In the genomic region with DNA sequence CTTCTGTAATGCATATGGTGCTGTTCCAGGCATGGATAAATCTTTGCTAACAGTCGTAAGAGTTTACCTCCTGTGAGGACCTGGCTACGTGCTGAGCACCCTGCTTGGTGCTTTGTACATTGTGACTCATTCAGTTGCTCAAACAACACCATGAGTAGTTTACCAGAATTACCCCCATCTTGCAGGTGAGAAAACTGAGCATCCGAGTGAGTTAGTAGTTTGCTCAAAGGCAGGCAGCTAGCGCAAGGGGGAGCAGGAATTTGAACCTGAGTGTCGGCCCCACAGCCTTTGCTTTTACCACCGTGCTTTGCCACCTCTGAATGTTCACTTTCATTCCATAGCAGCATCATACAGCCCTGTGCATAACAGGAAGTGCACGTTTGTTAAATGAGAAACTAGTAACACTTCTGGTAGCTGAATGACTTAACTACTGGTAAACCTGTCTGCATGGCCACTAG, we compare ENCODE assay signal across 11 cellular contexts.
DNase-seq lines count a peak whose midpoint lies in the region; ATAC-seq, FAIRE-seq and TF ChIP-seq lines count a peak whose summit lies in the region.
"Had no signal": no experiment of that assay in that cellular context is flagged by ENCODE, and none has a peak within 500 bp of the region (broad histone marks: within the 10 kb centered on the region; RNA-seq: fewer than 3 reads in every experiment).

No MANE protein-coding gene starts in this region.

- DNase-seq in ELR (ENCODE audit: low read depth): peak; percentile 37
- peak; percentile 27 for DNase-seq in GM20000 (ENCODE audit: low spot score)
- peak; percentile 60 for DNase-seq in bronchial epithelial cell (ENCODE audit: low read depth)
- no peak for DNase-seq in Kasumi-1 (lab: John Stamatoyannopoulos, UW)
- DNase-seq in NCI-H1436 (lab: John Stamatoyannopoulos, UW): no peak
- no peak for DNase-seq in D721Med (ENCODE audit: insufficient read length, low spot score)
- DNase-seq in endothelial cell (ENCODE audit: low spot score): no peak
- DNase-seq: Calu3, left ventricle myocardium superior had no signal

- H3K36me3 ChIP-seq in bronchial epithelial cell (ENCODE audit: control insufficient read depth, insufficient read depth, low read length): peaks cover 5% of the 10 kb centered on the region

- H3K27me3 Mint-ChIP-seq in endothelial cell (ENCODE audit: unreplicated experiment): peaks cover 1% of the 10 kb centered on the region

- FAIRE-seq in bronchial epithelial cell (lab: Jason Lieb, UNC) (no peak), D721Med (lab: Jason Lieb, UNC) (no peak)
- FAIRE-seq: colon had no signal

- H3K4me1 Mint-ChIP-seq in endothelial cell (ENCODE audit: unreplicated experiment): no peaks in the 10 kb centered on the region

- H3K27ac Mint-ChIP-seq in endothelial cell (ENCODE audit: unreplicated experiment): no peak overlapping the region

- H3K36me3 Mint-ChIP-seq in endothelial cell (ENCODE audit: low read depth, unreplicated experiment): no peaks in the 10 kb centered on the region

- no peak overlapping the region for H3K4me3 Mint-ChIP-seq in endothelial cell (ENCODE audit: unreplicated experiment)

- TF ChIP-seq CTCF in GM20000 (IDR thresholded peaks at IDR 0.05; ENCODE audit: extremely low read depth, missing control alignments) (no peak), bronchial epithelial cell (IDR thresholded peaks at IDR 0.05; ENCODE audit: insufficient read depth, low read length, severe bottlenecking) (no peak), D721Med (IDR thresholded peaks at IDR 0.05; ENCODE audit: insufficient read depth, missing control alignments) (no peak), endothelial cell (IDR thresholded peaks at IDR 0.05; ENCODE audit: unreplicated experiment) (no peak)

- no peak overlapping the region for H3K4me3 ChIP-seq in bronchial epithelial cell (ENCODE audit: low read depth, low read length)

- ATAC-seq in HG03460 (IDR thresholded peaks at IDR 0.05; ENCODE audit: unreplicated experiment): peak; percentile 79
- ATAC-seq: left ventricle myocardium superior had no signal

- H3K9me3 Mint-ChIP-seq in endothelial cell (ENCODE audit: unreplicated experiment): no peaks in the 10 kb centered on the region

- no peaks in the 10 kb centered on the region for H3K27me3 ChIP-seq in bronchial epithelial cell (ENCODE audit: control insufficient read depth, insufficient read depth, low read length)

Comparison
In these comparisons a context has a peak if more than half of its experiments do, and no peak if none do; other contexts are left out.
1. DNase-seq: peak in ELR (single experiment), GM20000 (single experiment) and bronchial epithelial cell (single experiment); none in Kasumi-1 (0 of 2), NCI-H1436 (single experiment), D721Med (single experiment) and endothelial cell (single experiment).